Comparison of ENCODE assay signal across 22 cellular contexts in genomic region chr6:164807125-164807524, GRCh38.
DNase-seq lines count a peak whose midpoint lies in the region; ATAC-seq, FAIRE-seq and TF ChIP-seq lines count a peak whose summit lies in the region.
"Had no signal": no experiment of that assay in that cellular context is flagged by ENCODE, and none has a peak within 500 bp of the region (broad histone marks: within the 10 kb centered on the region; RNA-seq: fewer than 3 reads in every experiment).

No MANE protein-coding gene starts in this region.

- TF ChIP-seq EP300 in K562 (IDR thresholded peaks at IDR 0.05; ENCODE audit: low read length) = no peak

- H3K9ac ChIP-seq in K562 (ENCODE audit: insufficient read depth in 1 of 2, low read depth in 2 of 2, low read length in 2 of 2) = no peak overlapping the region
- H3K9ac ChIP-seq: BLaER1 treated with 17β-estradiol and CSF1 and Interleukin-3, amounts not matched to agents 10 nM and 100 nM had no signal

- H3K4me1 Mint-ChIP-seq in activated naive CD4-positive, alpha-beta T cell treated with anti-CD3 and anti-CD28 coated beads, Interleukin-2, amount 10 ng/mL, durations not matched to agents 7 days and 5 days = no peaks in the 10 kb centered on the region

- CTCF ChIA-PET in activated naive CD4-positive, alpha-beta T cell treated with anti-CD3 and anti-CD28 coated beads, Interleukin-2, amount 10 ng/mL, durations not matched to agents 7 days and 5 days (lab: Charles Lee) = no interaction called here
- CTCF ChIA-PET in HEK293 (lab: Yijun Ruan, JAX) (no interaction called here), K562 (lab: Yijun Ruan, JAX; ENCODE audit: low intra/inter-chr PET ratio) (no interaction called here)

- no peak for DNase-seq in activated naive CD4-positive, alpha-beta T cell treated with anti-CD3 and anti-CD28 coated beads, Interleukin-2, amount 10 ng/mL, durations not matched to agents 7 days and 5 days
- no peak for DNase-seq in activated naive CD4-positive, alpha-beta T cell (lab: John Stamatoyannopoulos, UW)
- DNase-seq in K562 (ENCODE audit: extremely low read depth in 1 of 4, low spot score in 3 of 4) (no peak), left cardiac atrium (no peak), BE2C (no peak), G401 (ENCODE audit: low spot score) (no peak)
- DNase-seq: 8988T; ACHN; Caco-2; Calu3; CD4-positive, alpha-beta T cell; CD8-positive, alpha-beta T cell; DMS79 treated with DMSO at 0.1 percent for 48 hours; GDM1 had no signal

- no peaks in the 10 kb centered on the region for H3K36me3 ChIP-seq in HEK293 (ENCODE audit: control insufficient read depth in 2 of 2, insufficient read depth in 1 of 2, low read length in 2 of 2)
- no peaks in the 10 kb centered on the region for H3K36me3 ChIP-seq in K562 (ENCODE audit: control insufficient read depth, insufficient read depth, low read length)
- H3K36me3 ChIP-seq in BE2C = no peaks in the 10 kb centered on the region
- H3K36me3 ChIP-seq: BLaER1 treated with 17β-estradiol and CSF1 and Interleukin-3, amounts not matched to agents 10 nM and 100 nM had no signal

- H3K9me1 ChIP-seq in K562 (ENCODE audit: control insufficient read depth, insufficient read depth, low read length) = no peaks in the 10 kb centered on the region

- TF ChIP-seq RAD21 in K562 (CRISPR knock-in tag; conservative IDR thresholded peaks at IDR 0.05 in 1 of 2, IDR thresholded peaks at IDR 0.05 in 1 of 2) = no peak

- in situ Hi-C loops in K562 (cut with MboI) (no loop called here), G401 (cut with HindIII; ENCODE audit: low sequenced_read_pairs) (no loop called here)

- no peak overlapping the region for H2AFZ ChIP-seq in K562 (ENCODE audit: low read depth, low read length)

- no peak for FAIRE-seq in K562 (lab: Jason Lieb, UNC)
- FAIRE-seq: A204.1, D721Med, GM12878, GM12892, GM18507 had no signal

- H3K27ac ChIP-seq in HEK293 (ENCODE audit: extremely low read depth, low read depth, low read length) = no peak overlapping the region
- no peak overlapping the region for H3K27ac ChIP-seq in K562 (ENCODE audit: extremely low read depth, low read depth, low read length)
- H3K27ac ChIP-seq: BLaER1 treated with 17β-estradiol and CSF1 and Interleukin-3, amounts not matched to agents 10 nM and 100 nM; C4-2B had no signal

- H3K9me3 ChIP-seq in HEK293 (ENCODE audit: control insufficient read depth, insufficient read depth, low read depth, low read length) (no peaks in the 10 kb centered on the region), K562 (replicated peaks; ENCODE audit: control insufficient read depth, insufficient read depth, low read depth, low read length) (no peaks in the 10 kb centered on the region; the same call in 1 of the 2 replicates), BE2C (no peaks in the 10 kb centered on the region)
- H3K9me3 ChIP-seq: Caco-2 had no signal

- H3K4me3 Mint-ChIP-seq in activated naive CD4-positive, alpha-beta T cell treated with anti-CD3 and anti-CD28 coated beads, Interleukin-2, amount 10 ng/mL, durations not matched to agents 7 days and 5 days = no peak overlapping the region
- H3K4me3 Mint-ChIP-seq: CD4-positive, alpha-beta T cell; CD8-positive, alpha-beta T cell had no signal

- H3K4me2 ChIP-seq in K562 (ENCODE audit: insufficient read depth, low read length) = no peak overlapping the region
- H3K4me2 ChIP-seq: BLaER1 treated with 17β-estradiol and CSF1 and Interleukin-3, amounts not matched to agents 10 nM and 100 nM had no signal

- no peak for TF ChIP-seq POLR2A in K562 (conservative IDR thresholded peaks at IDR 0.05)

- intact Hi-C loops in K562 (cut with micrococcal nuclease) = no loop called here
- intact Hi-C loops in left cardiac atrium (cut with DNase I) = no loop called here

- H3K27ac Mint-ChIP-seq in activated naive CD4-positive, alpha-beta T cell treated with anti-CD3 and anti-CD28 coated beads, Interleukin-2, amount 10 ng/mL, durations not matched to agents 7 days and 5 days = peak overlapping the region; percentile 45
- H3K27ac Mint-ChIP-seq: CD4-positive, alpha-beta T cell; CD8-positive, alpha-beta T cell had no signal

- H3K79me2 ChIP-seq in K562 (ENCODE audit: control insufficient read depth, insufficient read depth, low read length) = no peaks in the 10 kb centered on the region

- BruUV-seq in K562 (replicated peaks; lab: Mats Ljungman, UMichigan) = no TSS peak

- WGBS in K562 (ENCODE audit: insufficient coverage, low coverage, missing lambda C conversion rate) = 0% methylated on average over 2 of the region's 2 CpGs

- H3K27me3 Mint-ChIP-seq in activated naive CD4-positive, alpha-beta T cell treated with anti-CD3 and anti-CD28 coated beads, Interleukin-2, amount 10 ng/mL, durations not matched to agents 7 days and 5 days = no peaks in the 10 kb centered on the region
- H3K27me3 Mint-ChIP-seq: CD4-positive, alpha-beta T cell had no signal

- no peaks in the 10 kb centered on the region for H3K36me3 Mint-ChIP-seq in activated naive CD4-positive, alpha-beta T cell treated with anti-CD3 and anti-CD28 coated beads, Interleukin-2, amount 10 ng/mL, durations not matched to agents 7 days and 5 days
- H3K36me3 Mint-ChIP-seq: CD8-positive, alpha-beta T cell had no signal

- TF ChIP-seq CTCF in HEK293 (tag by site-specific recombination; IDR thresholded peaks at IDR 0.05) = no peak
- no peak for TF ChIP-seq CTCF in K562 (IDR thresholded peaks at IDR 0.05 in 2 of 3, conservative IDR thresholded peaks at IDR 0.05 in 1 of 3; ENCODE audit: insufficient read depth in 2 of 3, low read depth in 1 of 3, low read length in 3 of 3)
- no peak for TF ChIP-seq CTCF in BE2C (IDR thresholded peaks at IDR 0.05; ENCODE audit: low read depth, low read length)

- H3K4me3 ChIP-seq in HEK293 (ENCODE audit: low read depth, low read length) = no peak overlapping the region
- H3K4me3 ChIP-seq in K562 = no peak overlapping the region
- no peak overlapping the region for H3K4me3 ChIP-seq in BE2C (ENCODE audit: low read depth, low read length)
- H3K4me3 ChIP-seq: GM12878 had no signal

- POLR2A ChIA-PET in HEK293 (lab: Yijun Ruan, JAX) = no interaction called here
- POLR2A ChIA-PET in K562 (lab: Yijun Ruan, JAX) = no interaction called here

- H3K4me1 ChIP-seq in HEK293 (ENCODE audit: control insufficient read depth, insufficient read depth, low read length) (no peaks in the 10 kb centered on the region), K562 (replicated peaks in 1 of 2; ENCODE audit: control insufficient read depth in 2 of 2, insufficient read depth in 2 of 2, low read length in 2 of 2) (no peaks in the 10 kb centered on the region), BE2C (no peaks in the 10 kb centered on the region)
- H3K4me1 ChIP-seq: BLaER1 treated with 17β-estradiol and CSF1 and Interleukin-3, amounts not matched to agents 10 nM and 100 nM; Caco-2 had no signal

- H3K27me3 ChIP-seq in K562 (ENCODE audit: control insufficient read depth in 2 of 2, insufficient read depth in 2 of 2, low read length in 2 of 2) = no peaks in the 10 kb centered on the region
- H3K27me3 ChIP-seq in BE2C = no peaks in the 10 kb centered on the region
- H3K27me3 ChIP-seq: BLaER1 treated with 17β-estradiol and CSF1 and Interleukin-3, amounts not matched to agents 10 nM and 100 nM had no signal

- ATAC-seq in K562 = no peak
- no peak for ATAC-seq in left cardiac atrium
- ATAC-seq: CD8-positive, alpha-beta T cell; GM12878 had no signal

- peaks cover 44% of the 10 kb centered on the region for H3K9me3 Mint-ChIP-seq in activated naive CD4-positive, alpha-beta T cell treated with anti-CD3 and anti-CD28 coated beads, Interleukin-2, amount 10 ng/mL, durations not matched to agents 7 days and 5 days

- no peaks in the 10 kb centered on the region for H4K20me1 ChIP-seq in K562 (replicated peaks; ENCODE audit: control insufficient read depth, insufficient read depth, low read length)
- H4K20me1 ChIP-seq: BLaER1 treated with 17β-estradiol and CSF1 and Interleukin-3, amounts not matched to agents 10 nM and 100 nM had no signal

TF ChIP-seq in HEK293, 187 proteins besides CTCF, POLR2A, EP300 and RAD21:
- TF ChIP-seq SETDB1 (IDR thresholded peaks at IDR 0.05; ENCODE audit: insufficient read length, low read length) (peak; percentile 92), ZNF624 (tag by site-specific recombination; IDR thresholded peaks at IDR 0.05) (no peak), PRDM1 (tag by site-specific recombination; IDR thresholded peaks at IDR 0.05) (no peak), ZNF311 (tag by site-specific recombination; IDR thresholded peaks at IDR 0.05; ENCODE audit: borderline replicate concordance) (no peak)
TF ChIP-seq in HEK293: peak in this region for 1.

TF ChIP-seq in K562, 482 proteins besides CTCF, POLR2A, EP300 and RAD21:
- TF ChIP-seq ZNF551 (CRISPR knock-in tag; IDR thresholded peaks at IDR 0.05) = no peak
- TF ChIP-seq NFE2 (IDR thresholded peaks at IDR 0.05; ENCODE audit: low read depth) = no peak
- TF ChIP-seq TAL1 (IDR thresholded peaks at IDR 0.05) = no peak
- no peak for TF ChIP-seq CHAMP1 (IDR thresholded peaks at IDR 0.05)
- no peak for TF ChIP-seq ZNF282 (CRISPR knock-in tag; IDR thresholded peaks at IDR 0.05)
- peak; percentile 18 for TF ChIP-seq ZFP36 (IDR thresholded peaks at IDR 0.05; ENCODE audit: low read depth, low read length, partially characterized antibody)
- no peak for TF ChIP-seq EP400 (IDR thresholded peaks at IDR 0.05)
